Comparison of ENCODE assay signal across 8 cellular contexts in the genomic region with DNA sequence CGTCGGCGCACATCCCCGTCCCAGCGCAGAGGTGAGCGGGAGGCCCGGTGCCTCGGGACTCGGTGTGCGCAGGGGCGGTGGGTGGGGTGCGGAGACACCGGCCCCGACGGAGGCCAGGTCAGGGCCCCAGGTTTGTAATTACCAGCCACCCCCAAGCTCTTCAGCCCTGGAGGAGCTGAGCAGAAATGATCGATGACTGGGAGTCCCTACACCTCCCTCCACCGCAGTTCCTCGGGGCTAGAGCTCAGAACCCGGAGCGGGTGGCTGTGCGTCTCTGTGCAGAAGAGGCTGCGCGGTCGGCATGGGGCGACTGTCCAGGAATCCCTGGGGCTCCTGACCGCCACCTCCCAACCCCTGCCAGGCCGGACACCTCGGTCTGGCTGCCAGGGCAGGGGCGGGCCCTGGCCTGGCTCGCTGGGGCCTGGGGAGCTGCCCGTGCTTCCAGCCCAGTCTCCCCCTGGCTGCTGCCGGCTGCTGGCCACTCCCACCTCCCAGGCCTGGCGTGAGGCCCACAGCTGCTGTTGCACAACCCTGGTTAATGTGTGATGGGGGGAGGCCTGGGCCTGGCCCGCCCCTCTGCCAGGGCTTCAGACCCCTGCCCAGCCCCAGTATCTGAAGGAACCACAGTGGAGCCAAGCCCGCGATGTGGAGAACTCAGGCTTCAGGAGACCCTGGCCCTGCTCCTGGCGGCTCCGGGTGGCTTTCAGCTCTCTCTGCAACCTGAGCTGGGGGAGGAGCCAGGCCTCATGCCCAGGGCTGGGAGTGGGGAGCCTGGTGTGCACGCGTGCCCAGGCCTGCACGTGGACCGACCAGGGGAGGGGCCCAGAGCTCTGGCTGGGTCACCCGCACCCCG. TPM values are rescaled to one million over a fixed set of nuclear protein-coding genes. Genes with fewer than 3 reads are reported as not detected.
DNase-seq lines count a peak whose midpoint lies in the region; ATAC-seq and TF ChIP-seq lines count a peak whose summit lies in the region.

No MANE protein-coding gene starts in this region.

- H3K4me1 ChIP-seq in SJSA1 (replicated peaks): peaks cover 15% of the 10 kb centered on the region

- H3K36me3 Mint-ChIP-seq in activated CD4-positive, alpha-beta T cell treated with anti-CD3 and anti-CD28 coated beads for 36 hours (ENCODE audit: low read depth): peaks cover 2% of the 10 kb centered on the region

- TF ChIP-seq CTCF in cardiac fibroblast (IDR thresholded peaks at IDR 0.05; ENCODE audit: low read depth, low read length): no peak

- intact Hi-C loops in activated CD4-positive, alpha-beta T cell treated with anti-CD3 and anti-CD28 coated beads for 36 hours (cut with DNase I, micrococcal nuclease): loop anchor here (1.0 to 5.0 kb wide), 3 partner anchors 33 to 82 kb away; partner anchors contain the start of genes ARFRP1 (in 2 of the 2), RTEL1 (in 1 of the 2) and ZGPAT (in 1 of the 2)

- H3K27ac ChIP-seq in SJSA1: peak overlapping the region; percentile 45

- CTCF ChIA-PET in activated CD4-positive, alpha-beta T cell treated with anti-CD3 and anti-CD28 coated beads for 36 hours (lab: Charles Lee): interaction anchor here (0.6 to 1.6 kb wide), 6 partner anchors 13 to 233 kb away, joined by 3 to 5 read pairs (median 3); partner anchors contain the start of gene PTK6

- peak overlapping the region; percentile 33 for H3K4me3 Mint-ChIP-seq in activated CD4-positive, alpha-beta T cell treated with anti-CD3 and anti-CD28 coated beads for 36 hours

- H3K9me3 ChIP-seq in MG63: no peaks in the 10 kb centered on the region
- H3K9me3 ChIP-seq in SJSA1 (replicated peaks): 0 out of 2 replicates have a peak, but pooled peaks cover 2% of the 10 kb centered on the region
- no peaks in the 10 kb centered on the region for H3K9me3 ChIP-seq in iPS-18c (ENCODE audit: control insufficient read depth, insufficient read depth, low read length)

- peak; percentile 20 for ATAC-seq in activated CD4-positive, alpha-beta T cell treated with anti-CD3 and anti-CD28 coated beads for 36 hours

- H3K9me3 Mint-ChIP-seq in activated CD4-positive, alpha-beta T cell treated with anti-CD3 and anti-CD28 coated beads for 36 hours (ENCODE audit: low read depth): no peaks in the 10 kb centered on the region

- POLR2A ChIA-PET in activated CD4-positive, alpha-beta T cell treated with anti-CD3 and anti-CD28 coated beads for 36 hours (lab: Charles Lee): interaction anchor here (0.6 kb wide), 1 partner anchor 27 kb away, joined by 3 read pairs; no protein-coding TSS in a partner anchor

- peaks cover 15% of the 10 kb centered on the region for H3K4me1 Mint-ChIP-seq in activated CD4-positive, alpha-beta T cell treated with anti-CD3 and anti-CD28 coated beads for 36 hours

- peak; percentile 60 for DNase-seq in activated CD4-positive, alpha-beta T cell treated with anti-CD3 and anti-CD28 coated beads for 36 hours
- DNase-seq in activated CD4-positive, alpha-beta T cell treated with anti-CD3 and anti-CD28 coated beads, Interleukin-2, amount 50 U/mL, for 4 hours: no peak
- DNase-seq in MG63 (peak; percentile 96), SJSA1 (ENCODE audit: low read depth in 1 of 2, low spot score in 2 of 2) (peak; percentile 85), cardiac fibroblast (ENCODE audit: low read depth in 2 of 2) (peak; percentile 89 to 95), retina (peak; percentile 90), T-helper 9 cell (no peak)

- no peaks in the 10 kb centered on the region for H3K27me3 Mint-ChIP-seq in activated CD4-positive, alpha-beta T cell treated with anti-CD3 and anti-CD28 coated beads for 36 hours

- H3K4me3 ChIP-seq in MG63: peak overlapping the region; percentile 86
- H3K4me3 ChIP-seq in SJSA1: peak overlapping the region; percentile 57
- peak overlapping the region; percentile 56 to 70 for H3K4me3 ChIP-seq in cardiac fibroblast (replicated peaks in 1 of 2; ENCODE audit: low read depth in 2 of 2, low read length in 2 of 2)
- peak overlapping the region; percentile 78 for H3K4me3 ChIP-seq in iPS-18c (ENCODE audit: insufficient read depth, low read depth, low read length)

- H3K27me3 ChIP-seq in MG63 (no peaks in the 10 kb centered on the region), SJSA1 (replicated peaks) (no peaks in the 10 kb centered on the region)

- H3K27ac Mint-ChIP-seq in activated CD4-positive, alpha-beta T cell treated with anti-CD3 and anti-CD28 coated beads for 36 hours: no peak overlapping the region

- H3K36me3 ChIP-seq in MG63 (peaks cover 40% of the 10 kb centered on the region), SJSA1 (peaks cover 60% of the 10 kb centered on the region)

RNA-seq across cellular contexts. Expression of gene SLC2A4RG, which starts 1.2 kb away (rescaled TPM):
- total RNA-seq in activated CD4-positive, alpha-beta T cell treated with anti-CD3 and anti-CD28 coated beads for 36 hours: 10 to 100 TPM; 30.9 to 34.9 TPM
- 49.0 and 123 TPM in 2 replicates for total RNA-seq in MG63 (2014; rRNA removed; shearing (Covaris generic); ENCODE audit: low replicate concordance)
- total RNA-seq in SJSA1 (2014; rRNA removed; shearing (Covaris generic)): 66.9 and 95.6 TPM in 2 replicates

RNA-seq across cellular contexts. Expression of gene LIME1, which starts 4.3 kb away (rescaled TPM):
- 10 to 100 TPM in 1 of 2 experiments, 1 to 10 TPM in 1; 7.3 to 10.2 TPM for total RNA-seq in activated CD4-positive, alpha-beta T cell treated with anti-CD3 and anti-CD28 coated beads for 36 hours
- total RNA-seq in MG63 (2014; rRNA removed; shearing (Covaris generic); ENCODE audit: low replicate concordance): 2.8 and 5.7 TPM in 2 replicates
- 10.2 and 38.5 TPM in 2 replicates for total RNA-seq in SJSA1 (2014; rRNA removed; shearing (Covaris generic))

RNA-seq across cellular contexts. Expression of gene ZGPAT, which starts 32.9 kb away (rescaled TPM):
- total RNA-seq in activated CD4-positive, alpha-beta T cell treated with anti-CD3 and anti-CD28 coated beads for 36 hours: 10 to 100 TPM; 15.3 to 21.9 TPM
- total RNA-seq in MG63 (2014; rRNA removed; shearing (Covaris generic); ENCODE audit: low replicate concordance): 23.9 and 46.2 TPM in 2 replicates
- 22.8 and 43.9 TPM in 2 replicates for total RNA-seq in SJSA1 (2014; rRNA removed; shearing (Covaris generic))

RNA-seq across cellular contexts. Expression of gene ARFRP1, which starts 33.0 kb away (rescaled TPM):
- total RNA-seq in activated CD4-positive, alpha-beta T cell treated with anti-CD3 and anti-CD28 coated beads for 36 hours: 10 to 100 TPM; 36.4 to 52.0 TPM
- total RNA-seq in MG63 (2014; rRNA removed; shearing (Covaris generic); ENCODE audit: low replicate concordance): 39.5 and 66.1 TPM in 2 replicates
- 49.1 and 67.6 TPM in 2 replicates for total RNA-seq in SJSA1 (2014; rRNA removed; shearing (Covaris generic))

RNA-seq across cellular contexts. Expression of gene TNFRSF6B, which starts 44.3 kb away (rescaled TPM):
- 1 to 10 TPM in 1 of 2 experiments, under 1 TPM in 1; 0.21 to 1.7 TPM for total RNA-seq in activated CD4-positive, alpha-beta T cell treated with anti-CD3 and anti-CD28 coated beads for 36 hours
- total RNA-seq in MG63 (2014; rRNA removed; shearing (Covaris generic); ENCODE audit: low replicate concordance): not detected in 2 replicates
- 1.9 TPM in 1 of 2 replicates, not detected in the other for total RNA-seq in SJSA1 (2014; rRNA removed; shearing (Covaris generic))

Comparison
In these comparisons a context has a peak if more than half of its experiments do, and no peak if none do; other contexts are left out.
1. DNase-seq: peak in activated CD4-positive, alpha-beta T cell treated with anti-CD3 and anti-CD28 coated beads for 36 hours (single experiment), MG63 (single experiment), SJSA1 (2 of 2), cardiac fibroblast (2 of 2) and retina (single experiment); none in activated CD4-positive, alpha-beta T cell treated with anti-CD3 and anti-CD28 coated beads, Interleukin-2, amount 50 U/mL, for 4 hours (0 of 2) and T-helper 9 cell (single experiment).
2. Peak in every context shown above with its lines, with median percentiles within 50 percentile points of each other: H3K4me3 ChIP-seq.